8 cellular contexts compared by ENCODE assay signal in genomic region chr15:92884459-92884812, GRCh38. TPM values are rescaled to one million over a fixed set of nuclear protein-coding genes. Genes with fewer than 3 reads are reported as not detected.
DNase-seq lines count a peak whose midpoint lies in the region; ATAC-seq and TF ChIP-seq lines count a peak whose summit lies in the region.

No MANE protein-coding gene starts in this region.

- peaks cover 29% of the 10 kb centered on the region for H3K36me3 Mint-ChIP-seq in progenitor cell of endocrine pancreas (ENCODE audit: insufficient read depth)

- no peaks in the 10 kb centered on the region for H3K9me3 ChIP-seq in Peyer's patch
- H3K9me3 ChIP-seq in esophagus squamous epithelium: no peaks in the 10 kb centered on the region

- H3K27me3 Mint-ChIP-seq in progenitor cell of endocrine pancreas: no peaks in the 10 kb centered on the region

- intact Hi-C loops in esophagus squamous epithelium (cut with DNase I): loop anchor here (5.0 kb wide), 1 partner anchor 72 kb away; no protein-coding TSS in a partner anchor

- H3K9me3 Mint-ChIP-seq in progenitor cell of endocrine pancreas (ENCODE audit: low read depth): no peaks in the 10 kb centered on the region

- peaks cover 43% of the 10 kb centered on the region for H3K4me1 Mint-ChIP-seq in progenitor cell of endocrine pancreas (ENCODE audit: low read depth)

- H3K27ac ChIP-seq in Peyer's patch (peak overlapping the region; percentile 100), esophagus squamous epithelium (peak overlapping the region; percentile 95 to 100 (median 100))

- H3K36me3 ChIP-seq in Peyer's patch (peaks cover 0 to 32% (median 0%) of the 10 kb centered on the region in 3 donors), esophagus squamous epithelium (peaks cover 0 to 33% (median 9%) of the 10 kb centered on the region in 3 donors)

- TF ChIP-seq POLR2A in Peyer's patch (IDR thresholded peaks at IDR 0.05): peak in 1 of 2 donors; percentile 6
- TF ChIP-seq POLR2A in esophagus squamous epithelium (IDR thresholded peaks at IDR 0.05): no peak

- in situ Hi-C loops in G401 (cut with HindIII; ENCODE audit: low sequenced_read_pairs): no loop called here

- TF ChIP-seq CTCF in Peyer's patch (IDR thresholded peaks at IDR 0.05) (no peak), esophagus squamous epithelium (IDR thresholded peaks at IDR 0.05) (no peak), progenitor cell of endocrine pancreas (IDR thresholded peaks at IDR 0.05; ENCODE audit: unreplicated experiment) (no peak)

- ATAC-seq in GM19023 (IDR thresholded peaks at IDR 0.05; ENCODE audit: unreplicated experiment) (no peak), HG02981 (IDR thresholded peaks at IDR 0.05; ENCODE audit: unreplicated experiment) (no peak)

- H3K27me3 ChIP-seq in Peyer's patch (no peaks in the 10 kb centered on the region), esophagus squamous epithelium (no peaks in the 10 kb centered on the region)

- peak overlapping the region; percentile 98 for H3K27ac Mint-ChIP-seq in progenitor cell of endocrine pancreas

- DNase-seq in G401 (ENCODE audit: low spot score) (peak; percentile 30), Peyer's patch (no peak), esophagus squamous epithelium (lab: John Stamatoyannopoulos, UW) (no peak), progenitor cell of endocrine pancreas (ENCODE audit: low spot score, unreplicated experiment) (no peak), DMS 273 (lab: John Stamatoyannopoulos, UW; ENCODE audit: unreplicated experiment) (no peak)
- DNase-seq in effector CD4-positive, alpha-beta T cell: no peak

- H3K4me3 Mint-ChIP-seq in progenitor cell of endocrine pancreas (ENCODE audit: low read depth): peak overlapping the region; percentile 90

- H3K4me3 ChIP-seq in Peyer's patch (peak overlapping the region; percentile 82 to 99 (median 88)), esophagus squamous epithelium (peak overlapping the region; percentile 71 to 99 (median 86))

- H3K4me1 ChIP-seq in Peyer's patch (peaks cover 0 to 39% (median 8%) of the 10 kb centered on the region in 4 donors), esophagus squamous epithelium (peaks cover 17 to 62% (median 30%) of the 10 kb centered on the region in 3 donors)

- 0 to 1% methylated on average over 5 of the region's 5 CpGs for WGBS in esophagus squamous epithelium, 2 donors

RNA-seq across cellular contexts. Expression of gene CHD2, which starts 15.7 kb away (rescaled TPM):
- total RNA-seq in G401 (2014; rRNA removed; shearing (Covaris generic)): 28.2 and 38.9 TPM in 2 replicates
- total RNA-seq in Peyer's patch (100 to 1,000 TPM; 109 to 370 (median 161) TPM), esophagus squamous epithelium (100 to 1,000 TPM in 1 of 4 donors, 10 to 100 TPM in 3; 36.1 to 132 (median 74.8) TPM), progenitor cell of endocrine pancreas (145 and 159 TPM in 2 replicates)
